14 cellular contexts compared by ENCODE assay signal in genomic region chr1:150836129-150836773, GRCh38. TPM values are rescaled to one million over a fixed set of nuclear protein-coding genes. Genes with fewer than 3 reads are reported as not detected.
A peak's percentile ranks its signal among the peaks of the same experiment; 100 is the strongest.
DNase-seq lines count a peak whose midpoint lies in the region; ATAC-seq and TF ChIP-seq lines count a peak whose summit lies in the region.
"Had no signal": no experiment of that assay in that cellular context is flagged by ENCODE, and none has a peak within 500 bp of the region (broad histone marks: within the 10 kb centered on the region; RNA-seq: fewer than 3 reads in every experiment).

No MANE protein-coding gene starts in this region.

- H3K9me3 Mint-ChIP-seq in CD4-positive, alpha-beta memory T cell, result no peaks in the 10 kb centered on the region
- H3K9me3 Mint-ChIP-seq: activated naive CD8-positive, alpha-beta T cell treated with anti-CD3 and anti-CD28 coated beads for 36 hours; neural crest cell had no signal

- ATAC-seq in Right ventricle myocardium inferior, result no peak

- peak overlapping the region; percentile 10 for H3K27ac ChIP-seq in left ventricle myocardium inferior (replicated peaks)
- H3K27ac ChIP-seq in CD4-positive, alpha-beta memory T cell (ENCODE audit: low read depth, low read length), result no peak overlapping the region
- H3K27ac ChIP-seq in esophagus squamous epithelium, result no peak overlapping the region
- H3K27ac ChIP-seq: RWPE1 had no signal

- no peak for TF ChIP-seq CTCF in left ventricle myocardium inferior (IDR thresholded peaks at IDR 0.05; ENCODE audit: borderline replicate concordance)
- TF ChIP-seq CTCF in fibroblast of villous mesenchyme (IDR thresholded peaks at IDR 0.05; ENCODE audit: insufficient read depth, low read depth, low read length), result no peak
- TF ChIP-seq CTCF in esophagus squamous epithelium (IDR thresholded peaks at IDR 0.05), result no peak

- H3K4me1 Mint-ChIP-seq in CD4-positive, alpha-beta memory T cell, result peaks cover 3 to 7% (median 6%) of the 10 kb centered on the region in 4 donors
- H3K4me1 Mint-ChIP-seq: neural crest cell had no signal

- H3K4me1 ChIP-seq in left ventricle myocardium inferior (peaks cover 10% of the 10 kb centered on the region), esophagus squamous epithelium (no peaks in the 10 kb centered on the region)
- H3K4me1 ChIP-seq in CD4-positive, alpha-beta memory T cell (ENCODE audit: insufficient read depth, low read length), result peaks cover under 1% of the 10 kb centered on the region

- peaks cover 67 to 70% of the 10 kb centered on the region in 2 donors for H3K36me3 Mint-ChIP-seq in CD4-positive, alpha-beta memory T cell

- CTCF ChIA-PET in CD4-positive, alpha-beta memory T cell (lab: Charles Lee; ENCODE audit: partially characterized antibody), result no interaction called here

- POLR2A ChIA-PET in CD4-positive, alpha-beta memory T cell (lab: Charles Lee; ENCODE audit: partially characterized antibody), result no interaction called here

- no peaks in the 10 kb centered on the region for H3K27me3 Mint-ChIP-seq in CD4-positive, alpha-beta memory T cell
- H3K27me3 Mint-ChIP-seq: activated naive CD8-positive, alpha-beta T cell treated with anti-CD3 and anti-CD28 coated beads for 36 hours had no signal

- intact Hi-C loops in left ventricle myocardium inferior (cut with micrococcal nuclease) (no loop called here), Right ventricle myocardium inferior (cut with DNase I) (loop anchor here (10.0 kb wide), 2 partner anchors 89 to 501 kb away; partner anchors contain the start of gene SETDB1), esophagus squamous epithelium (cut with DNase I) (no loop called here), head of caudate nucleus (cut with DNase I) (no loop called here)
- intact Hi-C loops in CD4-positive, alpha-beta memory T cell (cut with micrococcal nuclease), result no loop called here

- DNase-seq in left ventricle myocardium inferior, result no peak
- DNase-seq in Right ventricle myocardium inferior (ENCODE audit: missing footprints), result no peak
- DNase-seq in NCI-H1105 treated with DMSO at 0.1 percent for 48 hours (lab: John Stamatoyannopoulos, UW), result peak; percentile 51
- peak; percentile 36 for DNase-seq in fibroblast of villous mesenchyme (ENCODE audit: low read depth)
- no peak for DNase-seq in CD4-positive, alpha-beta memory T cell
- no peak for DNase-seq in esophagus squamous epithelium (lab: John Stamatoyannopoulos, UW)
- no peak for DNase-seq in head of caudate nucleus
- no peak for DNase-seq in iPS-NIHi11 (ENCODE audit: low spot score)
- DNase-seq: activated CD4-positive, alpha-beta T cell treated with anti-CD3 and anti-CD28 coated beads for 48 hours; activated naive CD8-positive, alpha-beta T cell treated with anti-CD3 and anti-CD28 coated beads for 36 hours; NCI-H187 had no signal

- H3K27me3 ChIP-seq in left ventricle myocardium inferior (ENCODE audit: low read depth) (no peaks in the 10 kb centered on the region), esophagus squamous epithelium (no peaks in the 10 kb centered on the region)
- no peaks in the 10 kb centered on the region for H3K27me3 ChIP-seq in CD4-positive, alpha-beta memory T cell (ENCODE audit: insufficient read depth, low read length)

- WGBS in esophagus squamous epithelium, 2 donors, result 62 to 73% methylated on average over 6 of the region's 6 CpGs

- H3K36me3 ChIP-seq in left ventricle myocardium inferior (peaks cover 84% of the 10 kb centered on the region), esophagus squamous epithelium (peaks cover 5 to 97% (median 11%) of the 10 kb centered on the region in 3 donors)
- H3K36me3 ChIP-seq in CD4-positive, alpha-beta memory T cell (ENCODE audit: insufficient read depth, low read length), result peaks cover 23% of the 10 kb centered on the region

- H3K4me3 ChIP-seq in left ventricle myocardium inferior (no peak overlapping the region), fibroblast of villous mesenchyme (ENCODE audit: low read depth, low read length) (no peak overlapping the region), esophagus squamous epithelium (no peak overlapping the region)
- H3K4me3 ChIP-seq in CD4-positive, alpha-beta memory T cell (ENCODE audit: low read length in 2 of 2), result no peak overlapping the region

- H3K27ac Mint-ChIP-seq in CD4-positive, alpha-beta memory T cell, result no peak overlapping the region
- H3K27ac Mint-ChIP-seq: activated naive CD8-positive, alpha-beta T cell treated with anti-CD3 and anti-CD28 coated beads for 36 hours had no signal

- no peaks in the 10 kb centered on the region for H3K9me3 ChIP-seq in left ventricle myocardium inferior (replicated peaks)
- H3K9me3 ChIP-seq in CD4-positive, alpha-beta memory T cell (ENCODE audit: control insufficient read depth in 1 of 2, low read length in 2 of 2), result no peaks in the 10 kb centered on the region
- no peaks in the 10 kb centered on the region for H3K9me3 ChIP-seq in esophagus squamous epithelium

- H3K4me3 Mint-ChIP-seq in CD4-positive, alpha-beta memory T cell, result no peak overlapping the region
- H3K4me3 Mint-ChIP-seq: activated naive CD8-positive, alpha-beta T cell treated with anti-CD3 and anti-CD28 coated beads for 36 hours; neural crest cell had no signal

- TF ChIP-seq POLR2A in esophagus squamous epithelium (IDR thresholded peaks at IDR 0.05), result no peak

RNA-seq across cellular contexts. Expression of gene CTSK, which starts 28.2 kb away (rescaled TPM):
- 8.2 TPM for total RNA-seq in left ventricle myocardium inferior
- 6.2 TPM for total RNA-seq in Right ventricle myocardium inferior
- total RNA-seq in fibroblast of villous mesenchyme, result 137 and 139 TPM in 2 replicates
- total RNA-seq in CD4-positive, alpha-beta memory T cell, result 1 to 10 TPM; 5.9 to 6.6 TPM
- polyA plus RNA-seq in CD4-positive, alpha-beta memory T cell, result under 1 TPM in 1 of 2 donors, not detected in 1; 0.56 TPM
- total RNA-seq in esophagus squamous epithelium, result 10 to 100 TPM in 2 of 4 donors, 1 to 10 TPM in 2; 3.0 to 71.7 (median 38.5) TPM

RNA-seq across cellular contexts. Expression of gene ARNT, which starts 40.1 kb away (rescaled TPM):
- 26.5 TPM for total RNA-seq in left ventricle myocardium inferior
- total RNA-seq in Right ventricle myocardium inferior, result 28.9 TPM
- 44.1 and 46.6 TPM in 2 replicates for total RNA-seq in fibroblast of villous mesenchyme
- 10 to 100 TPM; 36.6 to 37.7 TPM for total RNA-seq in CD4-positive, alpha-beta memory T cell
- polyA plus RNA-seq in CD4-positive, alpha-beta memory T cell, result 10 to 100 TPM; 20.2 to 25.5 TPM
- total RNA-seq in esophagus squamous epithelium, result 10 to 100 TPM; 20.5 to 39.9 (median 25.0) TPM

RNA-seq across cellular contexts. Expression of gene CTXND2, which starts 50.7 kb away (rescaled TPM):
- total RNA-seq in left ventricle myocardium inferior, result not detected
- not detected for total RNA-seq in Right ventricle myocardium inferior
- not detected in 2 replicates for total RNA-seq in fibroblast of villous mesenchyme
- not detected for total RNA-seq in CD4-positive, alpha-beta memory T cell
- not detected for polyA plus RNA-seq in CD4-positive, alpha-beta memory T cell
- total RNA-seq in esophagus squamous epithelium, result not detected
- total RNA-seq: activated naive CD8-positive, alpha-beta T cell treated with anti-CD3 and anti-CD28 coated beads for 36 hours; neural crest cell; subcutaneous adipose tissue had no signal

Comparison
In these comparisons a context has a peak if more than half of its experiments do, and no peak if none do; other contexts are left out.
1. DNase-seq: peak in NCI-H1105 treated with DMSO at 0.1 percent for 48 hours (single experiment) and fibroblast of villous mesenchyme (single experiment); none in left ventricle myocardium inferior (single experiment), Right ventricle myocardium inferior (single experiment), CD4-positive, alpha-beta memory T cell (0 of 5), esophagus squamous epithelium (single experiment), head of caudate nucleus (0 of 42) and iPS-NIHi11 (single experiment).